10 cellular contexts compared by ENCODE assay signal in genomic region chr18:13268035-13268700, GRCh38. TPM values are rescaled to one million over a fixed set of nuclear protein-coding genes. Genes with fewer than 3 reads are reported as not detected.
DNase-seq lines count a peak whose midpoint lies in the region; ATAC-seq and TF ChIP-seq lines count a peak whose summit lies in the region.
"Had no signal": no experiment of that assay in that cellular context is flagged by ENCODE, and none has a peak within 500 bp of the region (broad histone marks: within the 10 kb centered on the region; RNA-seq: fewer than 3 reads in every experiment).

No MANE protein-coding gene starts in this region.

- no peaks in the 10 kb centered on the region for H3K27me3 Mint-ChIP-seq in activated CD4-positive, alpha-beta T cell treated with anti-CD3 and anti-CD28 coated beads, Interleukin-2, amount 10 ng/mL, durations not matched to agents 24 days and 14 days

- TF ChIP-seq CTCF in suprapubic skin (IDR thresholded peaks at IDR 0.05), result no peak

- H3K4me1 Mint-ChIP-seq in activated CD4-positive, alpha-beta T cell treated with anti-CD3 and anti-CD28 coated beads, Interleukin-2, amount 10 ng/mL, durations not matched to agents 24 days and 14 days, result peaks cover 62% of the 10 kb centered on the region

- no peak for TF ChIP-seq POLR2A in suprapubic skin (IDR thresholded peaks at IDR 0.05)

- H3K27me3 ChIP-seq in suprapubic skin, result no peaks in the 10 kb centered on the region

- peak overlapping the region; percentile 90 for H3K27ac Mint-ChIP-seq in activated CD4-positive, alpha-beta T cell treated with anti-CD3 and anti-CD28 coated beads, Interleukin-2, amount 10 ng/mL, durations not matched to agents 24 days and 14 days

- H3K4me1 ChIP-seq in suprapubic skin, result peaks cover 53% of the 10 kb centered on the region

- H3K4me3 Mint-ChIP-seq in activated CD4-positive, alpha-beta T cell treated with anti-CD3 and anti-CD28 coated beads, Interleukin-2, amount 10 ng/mL, durations not matched to agents 24 days and 14 days, result peak overlapping the region; percentile 76

- intact Hi-C loops in activated CD4-positive, alpha-beta T cell treated with anti-CD3 and anti-CD28 coated beads, Interleukin-2, amount 10 ng/mL, durations not matched to agents 24 days and 14 days (cut with micrococcal nuclease), result loop anchor here (5.0 kb wide), 4 partner anchors 44 to 319 kb away; no protein-coding TSS in a partner anchor

- H3K9me3 Mint-ChIP-seq in activated CD4-positive, alpha-beta T cell treated with anti-CD3 and anti-CD28 coated beads, Interleukin-2, amount 10 ng/mL, durations not matched to agents 24 days and 14 days, result no peaks in the 10 kb centered on the region

- WGBS in suprapubic skin, result 48% methylated on average over 8 of the region's 8 CpGs

- H3K36me3 ChIP-seq in suprapubic skin, result no peaks in the 10 kb centered on the region
- H3K36me3 ChIP-seq: neutrophil had no signal

- TF ChIP-seq EP300 in suprapubic skin (IDR thresholded peaks at IDR 0.05), result no peak

- peak overlapping the region; percentile 68 for H3K27ac ChIP-seq in suprapubic skin
- H3K27ac ChIP-seq: neutrophil had no signal

- H3K4me3 ChIP-seq in suprapubic skin, result no peak overlapping the region

- ATAC-seq in left lobe of liver (no peak), GM19452 (IDR thresholded peaks at IDR 0.05; ENCODE audit: unreplicated experiment) (no peak)

- DNase-seq in activated CD4-positive, alpha-beta T cell treated with anti-CD3 and anti-CD28 coated beads, Interleukin-2, amount 10 ng/mL, durations not matched to agents 24 days and 14 days, result no peak
- DNase-seq in activated CD4-positive, alpha-beta T cell treated with anti-CD3 and anti-CD28 coated beads for 1 hour, result no peak
- DNase-seq in amniotic epithelial cell (ENCODE audit: low read depth) (peak; percentile 4), left lobe of liver (ENCODE audit: low spot score) (peak; percentile 26), suprapubic skin (ENCODE audit: low spot score in 2 of 2) (peak in 1 of 2 donors; percentile 80), SKM-1 treated with dmso at 0.1 percent for 144 hours (lab: John Stamatoyannopoulos, UW; ENCODE audit: unreplicated experiment) (no peak), RKO (ENCODE audit: low spot score) (no peak)
- DNase-seq: NCI-H2171 had no signal

- H3K36me3 Mint-ChIP-seq in activated CD4-positive, alpha-beta T cell treated with anti-CD3 and anti-CD28 coated beads, Interleukin-2, amount 10 ng/mL, durations not matched to agents 24 days and 14 days (ENCODE audit: low read depth), result peaks cover 2% of the 10 kb centered on the region

- no peaks in the 10 kb centered on the region for H3K9me3 ChIP-seq in suprapubic skin
- H3K9me3 ChIP-seq: neutrophil had no signal

RNA-seq across cellular contexts. Expression of gene LDLRAD4, which starts 49.6 kb away (rescaled TPM):
- total RNA-seq in activated CD4-positive, alpha-beta T cell treated with anti-CD3 and anti-CD28 coated beads, Interleukin-2, amount 10 ng/mL, durations not matched to agents 24 days and 14 days, result 35.6 and 36.5 TPM in 2 replicates
- total RNA-seq in left lobe of liver (41.9 TPM), suprapubic skin (10 to 100 TPM; 10.1 to 31.6 (median 15.1) TPM)

Comparison
In these comparisons a context has a peak if more than half of its experiments do, and no peak if none do; other contexts are left out.
1. DNase-seq: peak in amniotic epithelial cell (single experiment) and left lobe of liver (single experiment); none in activated CD4-positive, alpha-beta T cell treated with anti-CD3 and anti-CD28 coated beads, Interleukin-2, amount 10 ng/mL, durations not matched to agents 24 days and 14 days (single experiment), activated CD4-positive, alpha-beta T cell treated with anti-CD3 and anti-CD28 coated beads for 1 hour (single experiment), SKM-1 treated with dmso at 0.1 percent for 144 hours (single experiment) and RKO (single experiment).